In genomic region chr1:26544156-26544555, GRCh38 we compare ENCODE assay signal across 10 cellular contexts. TPM values are rescaled to one million over a fixed set of nuclear protein-coding genes. Genes with fewer than 3 reads are reported as not detected.
A peak's percentile ranks its signal among the peaks of the same experiment; 100 is the strongest.
DNase-seq lines count a peak whose midpoint lies in the region; ATAC-seq, FAIRE-seq and TF ChIP-seq lines count a peak whose summit lies in the region.
"Had no signal": no experiment of that assay in that cellular context is flagged by ENCODE, and none has a peak within 500 bp of the region (broad histone marks: within the 10 kb centered on the region; RNA-seq: fewer than 3 reads in every experiment).

No MANE protein-coding gene starts in this region.

- POLR2A ChIA-PET in GM12878 (lab: Charles Lee): interaction anchor here (1.3 kb wide), 1 partner anchor 38 kb away, joined by 4 read pairs; no protein-coding TSS in a partner anchor
- POLR2A ChIA-PET in PC-9 (lab: Charles Lee; ENCODE audit: unreplicated experiment): no interaction called here

- H3K9me3 ChIP-seq in GM12878 (replicated peaks; ENCODE audit: control insufficient read depth, insufficient read depth, low read length) (no peaks in the 10 kb centered on the region), PC-9 (ENCODE audit: insufficient read depth, low read depth) (no peaks in the 10 kb centered on the region)

- no peaks in the 10 kb centered on the region for H3K27me3 ChIP-seq in GM06990 (replicated peaks; ENCODE audit: control insufficient read depth, insufficient read depth, low read length)
- no peaks in the 10 kb centered on the region for H3K27me3 ChIP-seq in GM12878 (replicated peaks in 1 of 2; ENCODE audit: control insufficient read depth in 2 of 2, insufficient read depth in 2 of 2, low read length in 1 of 2)
- no peaks in the 10 kb centered on the region for H3K27me3 ChIP-seq in brain microvascular endothelial cell (replicated peaks)
- H3K27me3 ChIP-seq in PC-9 (ENCODE audit: insufficient read depth, low read depth): no peaks in the 10 kb centered on the region

- H3K4me1 Mint-ChIP-seq in natural killer cell treated with Interleukin-12 subunit alpha and Interleukin-12 subunit beta and Interleukin-15 and Interleukin-18, amount 100 ng/mL, for 72 hours (ENCODE audit: low read depth in 2 of 2): peaks cover 71 to 77% of the 10 kb centered on the region in 2 donors

- H4K20me1 ChIP-seq in GM12878 (ENCODE audit: control insufficient read depth, insufficient read depth) (no peaks in the 10 kb centered on the region), PC-9 (ENCODE audit: insufficient read depth) (no peaks in the 10 kb centered on the region)

- CTCF ChIA-PET in GM12878 (lab: Yijun Ruan, JAX) (interaction anchor here (1.0 kb wide), 1 partner anchor 44 kb away, joined by 3 read pairs; no protein-coding TSS in a partner anchor), PC-9 (lab: Charles Lee) (no interaction called here)

- TF ChIP-seq RAD21 in GM12878 (IDR thresholded peaks at IDR 0.05; ENCODE audit: insufficient read depth, low read depth, low read length): no peak

- WGBS in GM12878 (ENCODE audit: insufficient coverage, insufficient replicate concordance, low lambda C conversion rate, missing lambda C conversion rate): 96% methylated on average over 6 of the region's 6 CpGs

- peak overlapping the region; percentile 82 for H3K4me3 Mint-ChIP-seq in natural killer cell treated with Interleukin-12 subunit alpha and Interleukin-12 subunit beta and Interleukin-15 and Interleukin-18, amount 100 ng/mL, for 72 hours

- no peak for DNase-seq in GM06990 (ENCODE audit: extremely low read depth, insufficient read length)
- DNase-seq in NAMALWA (ENCODE audit: low spot score): peak; percentile 25
- DNase-seq in GM12878 (ENCODE audit: low read depth, low spot score): no peak
- no peak for DNase-seq in natural killer cell treated with Interleukin-12 subunit alpha and Interleukin-12 subunit beta and Interleukin-15 and Interleukin-18, amount 100 ng/mL, for 72 hours (ENCODE audit: low spot score)
- no peak for DNase-seq in brain microvascular endothelial cell
- no peak for DNase-seq in PC-9
- no peak for DNase-seq in SK-N-DZ (ENCODE audit: low spot score)
- DNase-seq: activated effector memory CD4-positive, alpha-beta T cell treated with anti-CD3 and anti-CD28 coated beads, Interleukin-2, amount 50 U/mL, for 16 hours; left cardiac atrium; NCI-H345 had no signal

- H3K27ac ChIP-seq in GM12878 (ENCODE audit: control insufficient read depth, insufficient read depth): peak overlapping the region; percentile 97
- H3K27ac ChIP-seq in brain microvascular endothelial cell: no peak overlapping the region
- no peak overlapping the region for H3K27ac ChIP-seq in PC-9

- H3K36me3 ChIP-seq in GM06990 (ENCODE audit: control insufficient read depth, insufficient read depth, low read length): peaks cover 10% of the 10 kb centered on the region
- peaks cover 8 to 9% of the 10 kb centered on the region in 2 experiments for H3K36me3 ChIP-seq in GM12878 (ENCODE audit: control insufficient read depth in 2 of 2, insufficient read depth in 2 of 2, low read length in 1 of 2)
- no peaks in the 10 kb centered on the region for H3K36me3 ChIP-seq in brain microvascular endothelial cell (replicated peaks)
- H3K36me3 ChIP-seq in PC-9 (ENCODE audit: low read depth): no peaks in the 10 kb centered on the region

- intact Hi-C loops in GM12878 (cut with micrococcal nuclease; ENCODE audit: unreplicated experiment) (loop anchor here (5.0 kb wide), 3 partner anchors 53 to 243 kb away; partner anchors contain the start of gene PIGV), PC-9 (cut with micrococcal nuclease; ENCODE audit: unreplicated experiment) (no loop called here)

- BruUV-seq in GM12878 (replicated peaks; lab: Mats Ljungman, UMichigan) (no TSS peak), PC-9 (replicated peaks; lab: Mats Ljungman, UMichigan) (no TSS peak)

- in situ Hi-C loops in GM12878 (cut with MboI) (no loop called here), brain microvascular endothelial cell (cut with HindIII; ENCODE audit: low pct_ligation_motif_present, low sequenced_read_pairs) (no loop called here)

- TF ChIP-seq CTCF in GM06990 (IDR thresholded peaks at IDR 0.05; ENCODE audit: insufficient read depth, low read length, poor library complexity, severe bottlenecking) (no peak), GM12878 (IDR thresholded peaks at IDR 0.05 in 2 of 3, conservative IDR thresholded peaks at IDR 0.05 in 1 of 3; ENCODE audit: control insufficient read depth in 2 of 3, extremely low read depth in 1 of 3, insufficient read depth in 1 of 3, low read depth in 3 of 3, low read length in 3 of 3) (no peak), brain microvascular endothelial cell (IDR thresholded peaks at IDR 0.05; ENCODE audit: low read depth, low read length, missing control alignments) (no peak), PC-9 (conservative IDR thresholded peaks at IDR 0.05) (no peak)

- H2AFZ ChIP-seq in GM12878 (ENCODE audit: control insufficient read depth, low read depth, low read length): no peak overlapping the region
- no peak overlapping the region for H2AFZ ChIP-seq in PC-9

- ATAC-seq in GM12878: no peak
- ATAC-seq in natural killer cell treated with Interleukin-12 subunit alpha and Interleukin-12 subunit beta and Interleukin-15 and Interleukin-18, amount 100 ng/mL, for 72 hours: no peak
- ATAC-seq: left cardiac atrium had no signal

- SMC1A ChIA-PET in GM12878 (lab: Charles Lee; ENCODE audit: uncharacterized antibody, unreplicated experiment): interaction anchor here (1.1 kb wide), 1 partner anchor 38 kb away, joined by 3 read pairs; no protein-coding TSS in a partner anchor

- no peaks in the 10 kb centered on the region for H3F3A ChIP-seq in PC-9 (ENCODE audit: insufficient read depth, low read depth)

- no peaks in the 10 kb centered on the region for H3K9me3 Mint-ChIP-seq in natural killer cell treated with Interleukin-12 subunit alpha and Interleukin-12 subunit beta and Interleukin-15 and Interleukin-18, amount 100 ng/mL, for 72 hours

- H3K9me2 ChIP-seq in PC-9 (ENCODE audit: insufficient read depth): no peaks in the 10 kb centered on the region

- H3K4me3 ChIP-seq in GM06990 (replicated peaks; ENCODE audit: low read depth, low read length): peak overlapping the region; percentile 51
- peak overlapping the region; percentile 95 for H3K4me3 ChIP-seq in GM12878
- H3K4me3 ChIP-seq in brain microvascular endothelial cell (ENCODE audit: low read depth, low read length): no peak overlapping the region
- no peak overlapping the region for H3K4me3 ChIP-seq in PC-9

- FAIRE-seq in GM12878 (lab: Jason Lieb, UNC): no peak

- peak overlapping the region; percentile 100 for H3K27ac Mint-ChIP-seq in natural killer cell treated with Interleukin-12 subunit alpha and Interleukin-12 subunit beta and Interleukin-15 and Interleukin-18, amount 100 ng/mL, for 72 hours

- peak overlapping the region; percentile 90 for H3K4me2 ChIP-seq in GM12878 (ENCODE audit: control insufficient read depth, insufficient read depth)
- H3K4me2 ChIP-seq in PC-9: no peak overlapping the region

- H3K9ac ChIP-seq in GM12878 (ENCODE audit: control insufficient read depth, insufficient read depth, low read length): peak overlapping the region; percentile 82

- RAD21 ChIA-PET in GM12878 (lab: Charles Lee; ENCODE audit: unreplicated experiment): no interaction called here

- no peaks in the 10 kb centered on the region for H3K27me3 Mint-ChIP-seq in natural killer cell treated with Interleukin-12 subunit alpha and Interleukin-12 subunit beta and Interleukin-15 and Interleukin-18, amount 100 ng/mL, for 72 hours

- H3K4me1 ChIP-seq in GM12878 (ENCODE audit: control insufficient read depth, insufficient read depth, low read length) (peaks cover 71% of the 10 kb centered on the region), PC-9 (replicated peaks; ENCODE audit: insufficient read depth) (no peaks in the 10 kb centered on the region)

- no peak for TF ChIP-seq EP300 in GM12878 (IDR thresholded peaks at IDR 0.05; ENCODE audit: borderline replicate concordance in 1 of 2, control insufficient read depth in 1 of 2, low read depth in 2 of 2, low read length in 2 of 2)

- TF ChIP-seq POLR2A in GM12878 (IDR thresholded peaks at IDR 0.05; ENCODE audit: low read depth, low read length): no peak

- peaks cover 53% of the 10 kb centered on the region for H3K79me2 ChIP-seq in GM12878 (ENCODE audit: control insufficient read depth, insufficient read depth, low read length)
- H3K79me2 ChIP-seq in PC-9 (ENCODE audit: low read depth): no peaks in the 10 kb centered on the region

- H3K36me3 Mint-ChIP-seq in natural killer cell treated with Interleukin-12 subunit alpha and Interleukin-12 subunit beta and Interleukin-15 and Interleukin-18, amount 100 ng/mL, for 72 hours: peaks cover 19% of the 10 kb centered on the region

TF ChIP-seq in GM12878, 131 proteins besides CTCF, POLR2A, EP300 and RAD21 (continues in another document):
- no peak for TF ChIP-seq NBN (IDR thresholded peaks at IDR 0.05)

RNA-seq across cellular contexts. Expression of gene RPS6KA1, which starts 14.6 kb away (rescaled TPM):
- 130 and 155 TPM in 2 replicates for total RNA-seq in GM12878 (2013; cell fraction: nucleolus; rRNA removed)
- 118 and 136 TPM in 2 replicates for total RNA-seq in GM12878 (2014; rRNA removed)
- total RNA-seq in GM12878 (2014; rRNA removed; fragmentation: Illumina TruSeq; extraction: Trizol): 75.2 and 83.4 TPM in 2 replicates
- total RNA-seq in GM12878 (2021): 115 and 116 TPM in 2 replicates
- polyA plus RNA-seq in GM12878 (2011; ENCODE audit: low read depth): 41.7 TPM
- polyA plus RNA-seq in GM12878 (2011; rRNA removed): 53.7 and 92.1 TPM in 2 replicates
- 108 and 121 TPM in 2 replicates for polyA plus RNA-seq in GM12878 (2011; cell fraction: cytosol; rRNA removed)
- 133 and 140 TPM in 2 replicates for polyA plus RNA-seq in GM12878 (2011; cell fraction: nucleus; rRNA removed)
- 80.5 and 83.0 TPM in 2 replicates for polyA plus RNA-seq in GM12878 (2012)
- polyA plus RNA-seq in GM12878 (2014; fragmentation: Illumina TruSeq; extraction: Trizol): 72.1 and 74.9 TPM in 2 replicates
- 1 to 10 TPM; 5.0 to 9.9 TPM for polyA plus RNA-seq in GM12878 (2014; fragmentation: Nextera tagmentation; extraction: Ambion mirVana)
- 89.3 and 90.9 TPM in 2 replicates for polyA plus RNA-seq in GM12878 (2014; rRNA removed)
- 100 to 1,000 TPM in 1 of 2 experiments, 10 to 100 TPM in 1; 99.4 to 106 TPM for polyA plus RNA-seq in GM12878 (2016; fragmentation: Nextera tagmentation; extraction: Ambion mirVana)
- polyA minus RNA-seq in GM12878 (2011; rRNA and poly(A)+ RNA removed): 110 and 170 TPM in 2 replicates
- polyA minus RNA-seq in GM12878 (2011; cell fraction: cytosol; rRNA and poly(A)+ RNA removed): 54.0 and 77.9 TPM in 2 replicates
- 84.0 and 132 TPM in 2 replicates for polyA minus RNA-seq in GM12878 (2011; cell fraction: nucleus; rRNA and poly(A)+ RNA removed)
- 100 to 1,000 TPM; 324 to 369 TPM for total RNA-seq in natural killer cell treated with Interleukin-12 subunit alpha and Interleukin-12 subunit beta and Interleukin-15 and Interleukin-18, amount 100 ng/mL, for 72 hours
- 60.5 and 68.5 TPM in 2 replicates for total RNA-seq in PC-9 (2021)
- polyA plus RNA-seq in SK-N-DZ (2014; cell fraction: cytosol; rRNA removed): 9.8 and 13.7 TPM in 2 replicates
- polyA plus RNA-seq in SK-N-DZ (2014; cell fraction: nucleus; rRNA removed): 8.9 and 15.9 TPM in 2 replicates

Comparison
In these comparisons a context has a peak if more than half of its experiments do, and no peak if none do; other contexts are left out.
1. H3K4me3 ChIP-seq: peak in GM06990 (single experiment) and GM12878 (single experiment); none in brain microvascular endothelial cell (single experiment) and PC-9 (single experiment).